Comparison of ENCODE assay signal across 1 cellular context in genomic region chrX:46758956-46759644, GRCh38.
TF ChIP-seq lines count a peak whose summit lies in the region.

TSS of gene SLC9A7 (minus strand) at chrX:46759118. CDS start at chrX:46759029, 89 bp downstream.

TF ChIP-seq in HEK293, 187 proteins besides CTCF, POLR2A, EP300 and RAD21 (continued from another document):
- TF ChIP-seq, protein P1, sequence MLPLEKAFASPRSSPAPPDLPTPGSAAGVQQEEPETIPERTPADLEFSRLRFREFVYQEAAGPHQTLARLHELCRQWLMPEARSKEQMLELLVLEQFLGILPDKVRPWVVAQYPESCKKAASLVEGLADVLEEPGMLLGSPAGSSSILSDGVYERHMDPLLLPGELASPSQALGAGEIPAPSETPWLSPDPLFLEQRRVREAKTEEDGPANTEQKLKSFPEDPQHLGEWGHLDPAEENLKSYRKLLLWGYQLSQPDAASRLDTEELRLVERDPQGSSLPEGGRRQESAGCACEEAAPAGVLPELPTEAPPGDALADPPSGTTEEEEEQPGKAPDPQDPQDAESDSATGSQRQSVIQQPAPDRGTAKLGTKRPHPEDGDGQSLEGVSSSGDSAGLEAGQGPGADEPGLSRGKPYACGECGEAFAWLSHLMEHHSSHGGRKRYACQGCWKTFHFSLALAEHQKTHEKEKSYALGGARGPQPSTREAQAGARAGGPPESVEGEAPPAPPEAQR (tag by site-specific recombination; IDR thresholded peaks at IDR 0.05), result no peak
- peak; percentile 48; the same call in 1 of the 2 replicates for TF ChIP-seq KLF8 (tag by site-specific recombination; IDR thresholded peaks at IDR 0.05)
- TF ChIP-seq ZNF433 (tag by site-specific recombination; IDR thresholded peaks at IDR 0.05; ENCODE audit: low read depth), result no peak
- TF ChIP-seq ZNF138 (tag by site-specific recombination; IDR thresholded peaks at IDR 0.05; ENCODE audit: borderline replicate concordance), result no peak
- no peak for TF ChIP-seq REPIN1 (tag by site-specific recombination; IDR thresholded peaks at IDR 0.05; ENCODE audit: low read depth)
- TF ChIP-seq ZNF600 (tag by site-specific recombination; IDR thresholded peaks at IDR 0.05), result peak; percentile 65
- TF ChIP-seq ZNF335 (tag by site-specific recombination; conservative IDR thresholded peaks at IDR 0.05), result peak; percentile 38
- TF ChIP-seq ZBTB8A (tag by site-specific recombination; IDR thresholded peaks at IDR 0.05), result 0 out of 2 replicates have a peak, but pooled peaks have one; percentile 14
- no peak for TF ChIP-seq ZNF274 (IDR thresholded peaks at IDR 0.05; ENCODE audit: low read length)
- TF ChIP-seq ZNF274 (tag by site-specific recombination; IDR thresholded peaks at IDR 0.05; ENCODE audit: borderline replicate concordance), result no peak
- TF ChIP-seq ZBTB7A (tag by site-specific recombination; IDR thresholded peaks at IDR 0.05; ENCODE audit: low read depth), result no peak
- no peak for TF ChIP-seq PRDM10 (tag by site-specific recombination; IDR thresholded peaks at IDR 0.05)
- no peak for TF ChIP-seq ZNF776 (tag by site-specific recombination; IDR thresholded peaks at IDR 0.05; ENCODE audit: borderline replicate concordance)
- TF ChIP-seq ZNF2 (tag by site-specific recombination; IDR thresholded peaks at IDR 0.05), result peak; percentile 79; the same call in 1 of the 2 replicates
- TF ChIP-seq ZNF629 (tag by site-specific recombination; IDR thresholded peaks at IDR 0.05), result no peak; the same call in 1 of the 2 replicates
- no peak for TF ChIP-seq ZNF768 (tag by site-specific recombination; IDR thresholded peaks at IDR 0.05)
- TF ChIP-seq, protein P2, sequence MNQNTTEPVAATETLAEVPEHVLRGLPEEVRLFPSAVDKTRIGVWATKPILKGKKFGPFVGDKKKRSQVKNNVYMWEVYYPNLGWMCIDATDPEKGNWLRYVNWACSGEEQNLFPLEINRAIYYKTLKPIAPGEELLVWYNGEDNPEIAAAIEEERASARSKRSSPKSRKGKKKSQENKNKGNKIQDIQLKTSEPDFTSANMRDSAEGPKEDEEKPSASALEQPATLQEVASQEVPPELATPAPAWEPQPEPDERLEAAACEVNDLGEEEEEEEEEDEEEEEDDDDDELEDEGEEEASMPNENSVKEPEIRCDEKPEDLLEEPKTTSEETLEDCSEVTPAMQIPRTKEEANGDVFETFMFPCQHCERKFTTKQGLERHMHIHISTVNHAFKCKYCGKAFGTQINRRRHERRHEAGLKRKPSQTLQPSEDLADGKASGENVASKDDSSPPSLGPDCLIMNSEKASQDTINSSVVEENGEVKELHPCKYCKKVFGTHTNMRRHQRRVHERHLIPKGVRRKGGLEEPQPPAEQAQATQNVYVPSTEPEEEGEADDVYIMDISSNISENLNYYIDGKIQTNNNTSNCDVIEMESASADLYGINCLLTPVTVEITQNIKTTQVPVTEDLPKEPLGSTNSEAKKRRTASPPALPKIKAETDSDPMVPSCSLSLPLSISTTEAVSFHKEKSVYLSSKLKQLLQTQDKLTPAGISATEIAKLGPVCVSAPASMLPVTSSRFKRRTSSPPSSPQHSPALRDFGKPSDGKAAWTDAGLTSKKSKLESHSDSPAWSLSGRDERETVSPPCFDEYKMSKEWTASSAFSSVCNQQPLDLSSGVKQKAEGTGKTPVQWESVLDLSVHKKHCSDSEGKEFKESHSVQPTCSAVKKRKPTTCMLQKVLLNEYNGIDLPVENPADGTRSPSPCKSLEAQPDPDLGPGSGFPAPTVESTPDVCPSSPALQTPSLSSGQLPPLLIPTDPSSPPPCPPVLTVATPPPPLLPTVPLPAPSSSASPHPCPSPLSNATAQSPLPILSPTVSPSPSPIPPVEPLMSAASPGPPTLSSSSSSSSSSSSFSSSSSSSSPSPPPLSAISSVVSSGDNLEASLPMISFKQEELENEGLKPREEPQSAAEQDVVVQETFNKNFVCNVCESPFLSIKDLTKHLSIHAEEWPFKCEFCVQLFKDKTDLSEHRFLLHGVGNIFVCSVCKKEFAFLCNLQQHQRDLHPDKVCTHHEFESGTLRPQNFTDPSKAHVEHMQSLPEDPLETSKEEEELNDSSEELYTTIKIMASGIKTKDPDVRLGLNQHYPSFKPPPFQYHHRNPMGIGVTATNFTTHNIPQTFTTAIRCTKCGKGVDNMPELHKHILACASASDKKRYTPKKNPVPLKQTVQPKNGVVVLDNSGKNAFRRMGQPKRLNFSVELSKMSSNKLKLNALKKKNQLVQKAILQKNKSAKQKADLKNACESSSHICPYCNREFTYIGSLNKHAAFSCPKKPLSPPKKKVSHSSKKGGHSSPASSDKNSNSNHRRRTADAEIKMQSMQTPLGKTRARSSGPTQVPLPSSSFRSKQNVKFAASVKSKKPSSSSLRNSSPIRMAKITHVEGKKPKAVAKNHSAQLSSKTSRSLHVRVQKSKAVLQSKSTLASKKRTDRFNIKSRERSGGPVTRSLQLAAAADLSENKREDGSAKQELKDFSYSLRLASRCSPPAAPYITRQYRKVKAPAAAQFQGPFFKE (tag by site-specific recombination; IDR thresholded peaks at IDR 0.05; ENCODE audit: borderline replicate concordance), result no peak
- TF ChIP-seq ZSCAN4 (tag by site-specific recombination; IDR thresholded peaks at IDR 0.05), result 0 out of 2 replicates have a peak, but pooled peaks have one; percentile 8
- no peak for TF ChIP-seq ZNF530 (tag by site-specific recombination; IDR thresholded peaks at IDR 0.05; ENCODE audit: low read depth)
- TF ChIP-seq ZNF501 (tag by site-specific recombination; IDR thresholded peaks at IDR 0.05), result 0 out of 2 replicates have a peak, but pooled peaks have one; percentile 50
- TF ChIP-seq BCL11A (tag by site-specific recombination; IDR thresholded peaks at IDR 0.05; ENCODE audit: low read depth), result peak; percentile 30; the same call in 1 of the 2 replicates
- TF ChIP-seq KLF9 (tag by site-specific recombination; IDR thresholded peaks at IDR 0.05; ENCODE audit: low read depth), result no peak
- TF ChIP-seq ZNF843 (tag by site-specific recombination; IDR thresholded peaks at IDR 0.05), result 0 out of 2 replicates have a peak, but pooled peaks have one; percentile 19
- TF ChIP-seq ZNF112 (tag by site-specific recombination; IDR thresholded peaks at IDR 0.05), result no peak
- TF ChIP-seq, protein P3, sequence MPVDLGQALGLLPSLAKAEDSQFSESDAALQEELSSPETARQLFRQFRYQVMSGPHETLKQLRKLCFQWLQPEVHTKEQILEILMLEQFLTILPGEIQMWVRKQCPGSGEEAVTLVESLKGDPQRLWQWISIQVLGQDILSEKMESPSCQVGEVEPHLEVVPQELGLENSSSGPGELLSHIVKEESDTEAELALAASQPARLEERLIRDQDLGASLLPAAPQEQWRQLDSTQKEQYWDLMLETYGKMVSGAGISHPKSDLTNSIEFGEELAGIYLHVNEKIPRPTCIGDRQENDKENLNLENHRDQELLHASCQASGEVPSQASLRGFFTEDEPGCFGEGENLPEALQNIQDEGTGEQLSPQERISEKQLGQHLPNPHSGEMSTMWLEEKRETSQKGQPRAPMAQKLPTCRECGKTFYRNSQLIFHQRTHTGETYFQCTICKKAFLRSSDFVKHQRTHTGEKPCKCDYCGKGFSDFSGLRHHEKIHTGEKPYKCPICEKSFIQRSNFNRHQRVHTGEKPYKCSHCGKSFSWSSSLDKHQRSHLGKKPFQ (tag by site-specific recombination; IDR thresholded peaks at IDR 0.05), result peak; percentile 49; the same call in 1 of the 2 replicates
- no peak for TF ChIP-seq MYNN (tag by site-specific recombination; IDR thresholded peaks at IDR 0.05; ENCODE audit: borderline replicate concordance)
- TF ChIP-seq ZNF707 (tag by site-specific recombination; IDR thresholded peaks at IDR 0.05), result no peak
- TF ChIP-seq ZNF76 (tag by site-specific recombination; IDR thresholded peaks at IDR 0.05; ENCODE audit: borderline replicate concordance, low read depth), result no peak
- TF ChIP-seq REST (tag by site-specific recombination; IDR thresholded peaks at IDR 0.05), result no peak
- TF ChIP-seq ZNF654 (tag by site-specific recombination; IDR thresholded peaks at IDR 0.05; ENCODE audit: low read depth), result peak; percentile 68
